16 cellular contexts compared by ENCODE assay signal in the genomic region with DNA sequence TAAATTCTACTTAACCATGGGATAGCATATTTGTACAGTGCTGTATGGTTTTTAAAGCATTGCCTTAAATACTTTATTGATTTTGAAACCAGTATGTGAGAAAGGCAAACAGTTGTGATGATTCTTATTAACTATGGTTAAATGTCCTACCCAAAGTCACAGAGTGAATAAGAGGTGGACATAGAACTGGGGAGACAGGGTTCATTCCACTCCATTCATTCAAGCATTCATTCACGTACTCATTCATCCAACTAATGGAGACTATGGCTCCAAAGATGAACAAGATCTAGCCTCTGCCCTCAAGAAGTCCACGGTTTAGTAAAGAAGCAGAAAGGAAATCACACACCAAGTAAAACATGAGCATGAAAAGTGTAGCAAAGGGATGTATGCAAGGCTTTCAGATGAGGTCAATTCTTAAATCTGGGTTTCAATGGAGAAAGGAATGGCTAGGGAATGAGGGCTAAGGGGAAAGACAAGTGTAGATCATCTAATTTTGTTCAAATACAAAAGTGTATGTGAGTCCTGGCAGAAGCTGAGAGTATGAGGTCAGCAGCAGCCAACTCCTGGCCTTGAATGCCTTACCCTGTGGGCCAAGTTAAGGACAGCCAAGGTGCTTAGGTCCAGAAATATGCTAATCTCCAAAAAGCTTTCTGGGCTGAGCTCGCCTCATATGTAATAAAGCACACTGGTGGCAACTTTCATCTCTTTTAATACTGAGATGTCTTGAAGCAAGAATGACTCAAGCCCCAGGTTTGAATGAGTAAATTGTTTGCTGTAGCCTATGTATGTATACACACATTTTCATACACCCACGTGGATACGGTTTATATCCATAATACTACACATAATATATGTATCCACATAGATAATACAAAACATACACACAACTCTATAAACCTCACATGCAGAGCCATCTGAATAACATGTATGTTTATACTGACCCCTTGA. TPM values are rescaled to one million over a fixed set of nuclear protein-coding genes. Genes with fewer than 3 reads are reported as not detected.
DNase-seq lines count a peak whose midpoint lies in the region; ATAC-seq and TF ChIP-seq lines count a peak whose summit lies in the region.
"Had no signal": no experiment of that assay in that cellular context is flagged by ENCODE, and none has a peak within 500 bp of the region (broad histone marks: within the 10 kb centered on the region; RNA-seq: fewer than 3 reads in every experiment).

No MANE protein-coding gene starts in this region.

- peak overlapping the region; percentile 36 for H3K27ac Mint-ChIP-seq in activated naive CD4-positive, alpha-beta T cell treated with anti-CD3 and anti-CD28 coated beads, Interleukin-2, amount 50 U/mL, for 24 hours
- H3K27ac Mint-ChIP-seq in brain (peak overlapping the region in 4 of 5 experiments; percentile 55 to 98 (median 80)), nephron (no peak overlapping the region), progenitor cell of endocrine pancreas (no peak overlapping the region)
- H3K27ac Mint-ChIP-seq: HFFc6; T-helper 1 cell treated with Interleukin-12 subunit alpha and Interleukin-12 subunit beta and Interleukin-4 antibody, amounts not matched to agents 30 μg/mL and 1 μg/mL, for 36 hours had no signal

- peak overlapping the region; percentile 93 for H3K4me3 Mint-ChIP-seq in activated naive CD4-positive, alpha-beta T cell treated with anti-CD3 and anti-CD28 coated beads, Interleukin-2, amount 50 U/mL, for 24 hours
- H3K4me3 Mint-ChIP-seq in brain (peak overlapping the region; percentile 16 to 99 (median 97)), nephron (peak overlapping the region; percentile 1 to 40 (median 37)), progenitor cell of endocrine pancreas (ENCODE audit: low read depth) (no peak overlapping the region)
- H3K4me3 Mint-ChIP-seq: activated naive CD8-positive, alpha-beta T cell treated with anti-CD3 and anti-CD28 coated beads, Interleukin-2, amount 50 U/mL, for 24 hours; HFFc6 had no signal

- no peaks in the 10 kb centered on the region for H3K27me3 Mint-ChIP-seq in activated naive CD4-positive, alpha-beta T cell treated with anti-CD3 and anti-CD28 coated beads, Interleukin-2, amount 50 U/mL, for 24 hours
- H3K27me3 Mint-ChIP-seq in brain (peaks cover 14% of the 10 kb centered on the region), nephron (ENCODE audit: low read depth) (peaks cover 28% of the 10 kb centered on the region), progenitor cell of endocrine pancreas (peaks cover 22% of the 10 kb centered on the region)
- H3K27me3 Mint-ChIP-seq: activated naive CD8-positive, alpha-beta T cell treated with anti-CD3 and anti-CD28 coated beads, Interleukin-2, amount 50 U/mL, for 24 hours had no signal

- no peaks in the 10 kb centered on the region for H3K36me3 ChIP-seq in gastroesophageal sphincter

- intact Hi-C loops in dorsolateral prefrontal cortex (cut with DNase I) = loop anchor here (5.0 to 10.0 kb wide), 2 partner anchors 111 to 269 kb away; no protein-coding TSS in a partner anchor

- DNase-seq in activated naive CD4-positive, alpha-beta T cell treated with anti-CD3 and anti-CD28 coated beads, Interleukin-2, amount 50 U/mL, for 16 hours = no peak
- DNase-seq in M059J (ENCODE audit: low read depth) (peak; percentile 19), dorsolateral prefrontal cortex (no peak), progenitor cell of endocrine pancreas (ENCODE audit: low spot score, unreplicated experiment) (no peak)
- DNase-seq: activated CD4-positive, CD25-positive, alpha-beta regulatory T cell treated with anti-CD3 and anti-CD28 coated beads, Interleukin-2, amount 50 U/mL, for 72 hours; activated CD8-positive, alpha-beta memory T cell treated with anti-CD3 and anti-CD28 coated beads, Interleukin-2, amount 50 U/mL, for 48 hours; activated naive CD8-positive, alpha-beta T cell treated with anti-CD3 and anti-CD28 coated beads, Interleukin-2, amount 50 U/mL, for 24 hours; cerebellar nuclear complex; effector memory CD4-positive, alpha-beta T cell; HFFc6; NCI-H226 had no signal

- no peak for TF ChIP-seq EP300 in gastroesophageal sphincter (IDR thresholded peaks at IDR 0.05)

- peaks cover 7% of the 10 kb centered on the region for H3K4me1 Mint-ChIP-seq in activated naive CD4-positive, alpha-beta T cell treated with anti-CD3 and anti-CD28 coated beads, Interleukin-2, amount 50 U/mL, for 24 hours
- H3K4me1 Mint-ChIP-seq in brain (peaks cover 6% of the 10 kb centered on the region), nephron (peaks cover 17% of the 10 kb centered on the region), progenitor cell of endocrine pancreas (ENCODE audit: low read depth) (peaks cover 24% of the 10 kb centered on the region)

- no peak for ATAC-seq in gastroesophageal sphincter
- ATAC-seq: activated naive CD8-positive, alpha-beta T cell treated with anti-CD3 and anti-CD28 coated beads, Interleukin-2, amount 50 U/mL, for 24 hours had no signal

- H3K9me3 Mint-ChIP-seq in activated naive CD4-positive, alpha-beta T cell treated with anti-CD3 and anti-CD28 coated beads, Interleukin-2, amount 50 U/mL, for 24 hours = no peaks in the 10 kb centered on the region
- H3K9me3 Mint-ChIP-seq in brain = no peaks in the 10 kb centered on the region
- no peaks in the 10 kb centered on the region for H3K9me3 Mint-ChIP-seq in nephron
- no peaks in the 10 kb centered on the region for H3K9me3 Mint-ChIP-seq in progenitor cell of endocrine pancreas (ENCODE audit: low read depth)
- H3K9me3 Mint-ChIP-seq: activated naive CD8-positive, alpha-beta T cell treated with anti-CD3 and anti-CD28 coated beads, Interleukin-2, amount 50 U/mL, for 24 hours; HFFc6; T-helper 1 cell treated with Interleukin-12 subunit alpha and Interleukin-12 subunit beta and Interleukin-4 antibody, amounts not matched to agents 30 μg/mL and 1 μg/mL, for 36 hours had no signal

- H3K27ac ChIP-seq in dorsolateral prefrontal cortex (peak overlapping the region in 11 of 59 donors; percentile 1 to 93 (median 53)), gastroesophageal sphincter (peak overlapping the region in 1 of 4 donors; percentile 10)

- TF ChIP-seq POLR2A in gastroesophageal sphincter (IDR thresholded peaks at IDR 0.05) = no peak

- H3K27me3 ChIP-seq in dorsolateral prefrontal cortex (no peaks in the 10 kb centered on the region), gastroesophageal sphincter (no peaks in the 10 kb centered on the region)

- H3K9me3 ChIP-seq in gastroesophageal sphincter = no peaks in the 10 kb centered on the region

- peaks cover 0 to 50% (median 22%) of the 10 kb centered on the region in 3 donors for H3K4me1 ChIP-seq in gastroesophageal sphincter

- H3K36me3 Mint-ChIP-seq in activated naive CD4-positive, alpha-beta T cell treated with anti-CD3 and anti-CD28 coated beads, Interleukin-2, amount 50 U/mL, for 24 hours = no peaks in the 10 kb centered on the region
- H3K36me3 Mint-ChIP-seq in brain (no peaks in the 10 kb centered on the region), nephron (ENCODE audit: low read depth) (no peaks in the 10 kb centered on the region), progenitor cell of endocrine pancreas (ENCODE audit: insufficient read depth) (no peaks in the 10 kb centered on the region)

- H3K4me3 ChIP-seq in dorsolateral prefrontal cortex = peak overlapping the region in 13 of 59 donors; percentile 3 to 93 (median 84)
- no peak overlapping the region for H3K4me3 ChIP-seq in gastroesophageal sphincter

- WGBS in gastroesophageal sphincter (ENCODE audit: low coverage in 1 of 2), 2 donors = 31 to 44% methylated on average over 5 of the region's 5 CpGs

- TF ChIP-seq CTCF in brain (conservative IDR thresholded peaks at IDR 0.05) (no peak), nephron (IDR thresholded peaks at IDR 0.05; ENCODE audit: unreplicated experiment in 3 of 3) (no peak), dorsolateral prefrontal cortex (IDR thresholded peaks at IDR 0.05 in 54 of 56, conservative IDR thresholded peaks at IDR 0.05 in 2 of 56; ENCODE audit: low read depth in 1 of 56, partially characterized antibody in 56 of 56) (no peak), progenitor cell of endocrine pancreas (IDR thresholded peaks at IDR 0.05; ENCODE audit: unreplicated experiment) (no peak), gastroesophageal sphincter (IDR thresholded peaks at IDR 0.05) (no peak)

RNA-seq across cellular contexts. Expression of gene TNIK, which starts 4.3 kb away (rescaled TPM):
- total RNA-seq in M059J (2014; rRNA removed; shearing (Covaris generic)) = 12.7 and 26.3 TPM in 2 replicates
- 26.3 TPM for polyA plus RNA-seq in brain (ENCODE audit: insufficient read depth, low read depth, low replicate concordance)
- 100 to 1,000 TPM in 68 of 120 experiments, 10 to 100 TPM in 52; 63.1 to 191 (median 103) TPM for total RNA-seq in dorsolateral prefrontal cortex
- total RNA-seq in progenitor cell of endocrine pancreas = 15.7 and 17.7 TPM in 2 replicates
- total RNA-seq in gastroesophageal sphincter = 10 to 100 TPM; 32.9 to 41.7 (median 38.0) TPM

Comparison
In these comparisons a context has a peak if more than half of its experiments do, and no peak if none do; other contexts are left out.
1. H3K27ac Mint-ChIP-seq: peak in activated naive CD4-positive, alpha-beta T cell treated with anti-CD3 and anti-CD28 coated beads, Interleukin-2, amount 50 U/mL, for 24 hours (single experiment) and brain (4 of 5); none in nephron (0 of 3) and progenitor cell of endocrine pancreas (single experiment).